ENCODE assay signal across 11 cellular contexts in the genomic region with DNA sequence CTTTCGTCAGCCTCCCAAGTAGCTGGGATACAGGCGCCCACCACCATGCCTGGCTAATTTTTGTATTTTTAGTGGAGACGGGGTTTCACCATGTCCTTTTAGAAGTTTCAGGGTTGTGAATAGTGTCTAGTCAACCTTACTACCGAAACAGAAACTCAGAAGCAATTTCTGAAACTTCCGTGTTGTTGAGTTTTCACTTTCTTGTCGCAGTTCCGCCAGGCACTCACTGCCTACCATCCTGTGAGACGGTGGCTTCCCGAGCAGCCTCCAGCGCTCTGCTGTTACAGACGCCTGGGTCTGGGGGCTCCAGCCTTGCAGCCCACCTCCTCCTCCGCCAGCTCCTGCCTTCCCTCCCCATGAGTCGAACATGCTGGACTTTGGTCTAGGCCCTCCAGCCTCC. TPM values are rescaled to one million over a fixed set of nuclear protein-coding genes. Genes with fewer than 3 reads are reported as not detected.
DNase-seq lines count a peak whose midpoint lies in the region; ATAC-seq, FAIRE-seq and TF ChIP-seq lines count a peak whose summit lies in the region.
"Not testable (repeated sequence)": the region's sequence is repeated elsewhere in the genome, so short reads cannot be mapped to it uniquely, and the experiment has no call there.
"Had no signal": no experiment of that assay in that cellular context is flagged by ENCODE, and none has a peak within 500 bp of the region (broad histone marks: within the 10 kb centered on the region; RNA-seq: fewer than 3 reads in every experiment).

No MANE protein-coding gene starts in this region.

- not testable (repeated sequence) for H3K27me3 ChIP-seq in GM12878 (replicated peaks in 1 of 2; ENCODE audit: control insufficient read depth in 2 of 2, insufficient read depth in 2 of 2, low read length in 1 of 2)

- not testable (repeated sequence) for H3K27ac ChIP-seq in GM12878 (ENCODE audit: control insufficient read depth, insufficient read depth)

- FAIRE-seq in GM19239 (lab: Jason Lieb, UNC) (peak; percentile 95), GM12878 (lab: Jason Lieb, UNC) (peak; percentile 96)

- H2AFZ ChIP-seq in GM12878 (ENCODE audit: control insufficient read depth, low read depth, low read length), result not testable (repeated sequence)

- DNase-seq in GM13976 (ENCODE audit: low spot score) (peak; percentile 79), GM19239 (ENCODE audit: insufficient read length, low spot score) (peak; percentile 86), T-cell (peak in 2 of 34 experiments; percentile 16 to 28), GM12878 (ENCODE audit: low read depth, low spot score) (peak; percentile 30)

- H3K9me3 Mint-ChIP-seq in T-cell; stimulated activated memory B cell treated with anti-CD40 and anti-IgM and Interleukin-4, amounts not matched to agents 10 μg/mL and 1 μg/mL and 100 μg/mL, for 72 hours: not testable (repeated sequence)

- RAD21 ChIA-PET in GM12878 (lab: Charles Lee; ENCODE audit: unreplicated experiment), result not testable (repeated sequence)

- H3K4me1 Mint-ChIP-seq in T-cell, result peaks cover 6 to 11% (median 9%) of the 10 kb centered on the region in 3 donors
- peaks cover 25% of the 10 kb centered on the region for H3K4me1 Mint-ChIP-seq in stimulated activated memory B cell treated with anti-CD40 and anti-IgM and Interleukin-4, amounts not matched to agents 10 μg/mL and 1 μg/mL and 100 μg/mL, for 72 hours

- not testable (repeated sequence) for TF ChIP-seq RAD21 in GM12878 (IDR thresholded peaks at IDR 0.05; ENCODE audit: insufficient read depth, low read depth, low read length)

- intact Hi-C loops in GM12878 (cut with micrococcal nuclease; ENCODE audit: unreplicated experiment), result not testable (repeated sequence)

- not testable (repeated sequence) for TF ChIP-seq CTCF in GM13976 (IDR thresholded peaks at IDR 0.05; ENCODE audit: borderline replicate concordance, control extremely low read depth, extremely low read depth, insufficient read depth, missing control alignments); GM12878 (IDR thresholded peaks at IDR 0.05 in 2 of 3, conservative IDR thresholded peaks at IDR 0.05 in 1 of 3; ENCODE audit: control insufficient read depth in 2 of 3, extremely low read depth in 1 of 3, insufficient read depth in 1 of 3, low read depth in 3 of 3, low read length in 3 of 3)

- H3K4me1 ChIP-seq in GM12878 (ENCODE audit: control insufficient read depth, insufficient read depth, low read length), result not testable (repeated sequence)

- ATAC-seq in GM21619 (IDR thresholded peaks at IDR 0.05; ENCODE audit: unreplicated experiment) (peak; percentile 96), HG03060 (IDR thresholded peaks at IDR 0.05; ENCODE audit: low read depth, unreplicated experiment) (peak; percentile 89), HG03565 (IDR thresholded peaks at IDR 0.05; ENCODE audit: unreplicated experiment) (peak; percentile 91), T-cell (replicated peaks in 1 of 4) (peak; percentile 31 to 71 (median 56)), GM12878 (peak; percentile 100)
- ATAC-seq in stimulated activated memory B cell treated with anti-CD40 and anti-IgM and Interleukin-4, amounts not matched to agents 10 μg/mL and 1 μg/mL and 100 μg/mL, for 72 hours, result peak; percentile 93

- not testable (repeated sequence) for H3K4me3 ChIP-seq in GM12878

- H4K20me1 ChIP-seq in GM12878 (ENCODE audit: control insufficient read depth, insufficient read depth), result not testable (repeated sequence)

- H3K4me3 Mint-ChIP-seq in T-cell, result peak overlapping the region; percentile 39 to 59 (median 55)
- peak overlapping the region; percentile 44 for H3K4me3 Mint-ChIP-seq in stimulated activated memory B cell treated with anti-CD40 and anti-IgM and Interleukin-4, amounts not matched to agents 10 μg/mL and 1 μg/mL and 100 μg/mL, for 72 hours

- BruUV-seq in GM12878 (replicated peaks; lab: Mats Ljungman, UMichigan), result not testable (repeated sequence)

- SMC1A ChIA-PET in GM12878 (lab: Charles Lee; ENCODE audit: uncharacterized antibody, unreplicated experiment), result not testable (repeated sequence)

- WGBS in GM12878 (ENCODE audit: insufficient coverage, insufficient replicate concordance, low lambda C conversion rate, missing lambda C conversion rate), result 1% methylated on average over 13 of the region's 13 CpGs

- not testable (repeated sequence) for H3K79me2 ChIP-seq in GM12878 (ENCODE audit: control insufficient read depth, insufficient read depth, low read length)

- peak overlapping the region; percentile 19; the same call in 1 of the 2 replicates for H3K4me2 ChIP-seq in GM12878 (ENCODE audit: control insufficient read depth, insufficient read depth)

- H3K9ac ChIP-seq in GM12878 (ENCODE audit: control insufficient read depth, insufficient read depth, low read length), result not testable (repeated sequence)

- H3K9me3 ChIP-seq in GM12878 (replicated peaks; ENCODE audit: control insufficient read depth, insufficient read depth, low read length), result not testable (repeated sequence)

- H3K36me3 Mint-ChIP-seq in T-cell; stimulated activated memory B cell treated with anti-CD40 and anti-IgM and Interleukin-4, amounts not matched to agents 10 μg/mL and 1 μg/mL and 100 μg/mL, for 72 hours: not testable (repeated sequence)

- CTCF ChIA-PET in T-cell (lab: Charles Lee), result interaction anchor here in 1 of 2 donors (1.2 kb wide), 1 partner anchor 40 kb away, joined by 3 read pairs; no protein-coding TSS in a partner anchor
- CTCF ChIA-PET in GM12878 (lab: Yijun Ruan, JAX), result interaction anchor here (1.5 kb wide), 1 partner anchor 11 kb away, joined by 4 read pairs; no protein-coding TSS in a partner anchor

- POLR2A ChIA-PET in T-cell (lab: Charles Lee); GM12878 (lab: Charles Lee): not testable (repeated sequence)

- in situ Hi-C loops in GM13976 (cut with MboI; ENCODE audit: low sequenced_read_pairs, unreplicated experiment); GM12878 (cut with MboI): not testable (repeated sequence)

- not testable (repeated sequence) for H3K36me3 ChIP-seq in GM12878 (ENCODE audit: control insufficient read depth in 2 of 2, insufficient read depth in 2 of 2, low read length in 1 of 2)

- TF ChIP-seq EP300 in GM12878 (IDR thresholded peaks at IDR 0.05; ENCODE audit: borderline replicate concordance in 1 of 2, control insufficient read depth in 1 of 2, low read depth in 2 of 2, low read length in 2 of 2), result not testable (repeated sequence)

- not testable (repeated sequence) for TF ChIP-seq POLR2A in GM12878 (IDR thresholded peaks at IDR 0.05; ENCODE audit: low read depth, low read length)

- peak overlapping the region; percentile 71 to 79 for H3K27ac Mint-ChIP-seq in T-cell
- peak overlapping the region; percentile 89 for H3K27ac Mint-ChIP-seq in stimulated activated memory B cell treated with anti-CD40 and anti-IgM and Interleukin-4, amounts not matched to agents 10 μg/mL and 1 μg/mL and 100 μg/mL, for 72 hours

- peaks cover 32 to 33% of the 10 kb centered on the region in 2 donors for H3K27me3 Mint-ChIP-seq in T-cell
- peaks cover 21% of the 10 kb centered on the region for H3K27me3 Mint-ChIP-seq in stimulated activated memory B cell treated with anti-CD40 and anti-IgM and Interleukin-4, amounts not matched to agents 10 μg/mL and 1 μg/mL and 100 μg/mL, for 72 hours

RNA-seq across cellular contexts. Expression of gene KRTAP5-3, which starts 2.3 kb away (rescaled TPM):
- total RNA-seq in T-cell (not detected), GM12878 (2014; rRNA removed) (not detected in 2 replicates), GM12878 (2014; rRNA removed; fragmentation: Illumina TruSeq; extraction: Trizol) (not detected in 2 replicates), GM12878 (2021) (not detected in 2 replicates)
- total RNA-seq in GM12878 (2013; cell fraction: nucleolus; rRNA removed), result not detected in 2 replicates
- not detected for polyA plus RNA-seq in GM12878 (2011; ENCODE audit: low read depth)
- polyA plus RNA-seq in GM12878 (2011; rRNA removed) (not detected in 2 replicates), GM12878 (2014; fragmentation: Illumina TruSeq; extraction: Trizol) (not detected in 2 replicates), GM12878 (2014; fragmentation: Nextera tagmentation; extraction: Ambion mirVana) (not detected), GM12878 (2014; rRNA removed) (not detected in 2 replicates), GM12878 (2016; fragmentation: Nextera tagmentation; extraction: Ambion mirVana) (not detected)
- polyA plus RNA-seq in GM12878 (2011; cell fraction: cytosol; rRNA removed), result not detected in 2 replicates
- polyA plus RNA-seq in GM12878 (2011; cell fraction: nucleus; rRNA removed), result not detected in 2 replicates
- polyA plus RNA-seq in GM12878 (2012), result not detected in 2 replicates
- not detected in 2 replicates for polyA minus RNA-seq in GM12878 (2011; rRNA and poly(A)+ RNA removed)
- polyA minus RNA-seq in GM12878 (2011; cell fraction: cytosol; rRNA and poly(A)+ RNA removed), result not detected in 2 replicates
- polyA minus RNA-seq in GM12878 (2011; cell fraction: nucleus; rRNA and poly(A)+ RNA removed), result not detected in 2 replicates
- total RNA-seq: fibroblast of villous mesenchyme, G401, testis had no signal

RNA-seq across cellular contexts. Expression of gene KRTAP5-2, which starts 7.8 kb away (rescaled TPM):
- total RNA-seq in T-cell (not detected), GM12878 (2014; rRNA removed) (not detected in 2 replicates), GM12878 (2014; rRNA removed; fragmentation: Illumina TruSeq; extraction: Trizol) (not detected in 2 replicates), GM12878 (2021) (not detected in 2 replicates)
- not detected in 2 replicates for total RNA-seq in GM12878 (2013; cell fraction: nucleolus; rRNA removed)
- polyA plus RNA-seq in GM12878 (2011; ENCODE audit: low read depth), result not detected
- polyA plus RNA-seq in GM12878 (2011; rRNA removed) (not detected in 2 replicates), GM12878 (2014; fragmentation: Illumina TruSeq; extraction: Trizol) (not detected in 2 replicates), GM12878 (2014; fragmentation: Nextera tagmentation; extraction: Ambion mirVana) (not detected), GM12878 (2014; rRNA removed) (not detected in 2 replicates), GM12878 (2016; fragmentation: Nextera tagmentation; extraction: Ambion mirVana) (not detected)
- polyA plus RNA-seq in GM12878 (2011; cell fraction: cytosol; rRNA removed), result not detected in 2 replicates
- not detected in 2 replicates for polyA plus RNA-seq in GM12878 (2011; cell fraction: nucleus; rRNA removed)
- polyA plus RNA-seq in GM12878 (2012), result not detected in 2 replicates
- 0.22 TPM in 1 of 2 replicates, not detected in the other for polyA minus RNA-seq in GM12878 (2011; rRNA and poly(A)+ RNA removed)
- polyA minus RNA-seq in GM12878 (2011; cell fraction: cytosol; rRNA and poly(A)+ RNA removed), result not detected in 2 replicates
- not detected in 2 replicates for polyA minus RNA-seq in GM12878 (2011; cell fraction: nucleus; rRNA and poly(A)+ RNA removed)
- total RNA-seq: fibroblast of villous mesenchyme, G401, testis had no signal

RNA-seq across cellular contexts. Expression of gene KRTAP5-4, which starts 16.0 kb away (rescaled TPM):
- total RNA-seq in T-cell (not detected), GM12878 (2014; rRNA removed) (not detected in 2 replicates), GM12878 (2014; rRNA removed; fragmentation: Illumina TruSeq; extraction: Trizol) (not detected in 2 replicates), GM12878 (2021) (not detected in 2 replicates)
- not detected in 2 replicates for total RNA-seq in GM12878 (2013; cell fraction: nucleolus; rRNA removed)
- polyA plus RNA-seq in GM12878 (2011; ENCODE audit: low read depth), result not detected
- polyA plus RNA-seq in GM12878 (2011; rRNA removed) (not detected in 2 replicates), GM12878 (2014; fragmentation: Illumina TruSeq; extraction: Trizol) (not detected in 2 replicates), GM12878 (2014; fragmentation: Nextera tagmentation; extraction: Ambion mirVana) (not detected), GM12878 (2014; rRNA removed) (not detected in 2 replicates), GM12878 (2016; fragmentation: Nextera tagmentation; extraction: Ambion mirVana) (not detected)
- not detected in 2 replicates for polyA plus RNA-seq in GM12878 (2011; cell fraction: cytosol; rRNA removed)
- polyA plus RNA-seq in GM12878 (2011; cell fraction: nucleus; rRNA removed), result not detected in 2 replicates
- polyA plus RNA-seq in GM12878 (2012), result not detected in 2 replicates
- not detected in 2 replicates for polyA minus RNA-seq in GM12878 (2011; rRNA and poly(A)+ RNA removed)
- polyA minus RNA-seq in GM12878 (2011; cell fraction: cytosol; rRNA and poly(A)+ RNA removed), result not detected in 2 replicates
- polyA minus RNA-seq in GM12878 (2011; cell fraction: nucleus; rRNA and poly(A)+ RNA removed), result not detected in 2 replicates
- total RNA-seq: fibroblast of villous mesenchyme, G401, testis had no signal

RNA-seq across cellular contexts. Expression of gene KRTAP5-1, which starts 20.8 kb away (rescaled TPM):
- not detected for total RNA-seq in T-cell
- total RNA-seq in GM12878 (2013; cell fraction: nucleolus; rRNA removed), result not detected in 2 replicates
- total RNA-seq in GM12878 (2014; rRNA removed), result not detected in 2 replicates
- total RNA-seq in GM12878 (2014; rRNA removed; fragmentation: Illumina TruSeq; extraction: Trizol), result not detected in 2 replicates
- total RNA-seq in GM12878 (2021), result not detected in 2 replicates
- polyA plus RNA-seq in GM12878 (2011; ENCODE audit: low read depth), result not detected
- polyA plus RNA-seq in GM12878 (2011; rRNA removed), result not detected in 2 replicates
- not detected in 2 replicates for polyA plus RNA-seq in GM12878 (2011; cell fraction: cytosol; rRNA removed)
- not detected in 2 replicates for polyA plus RNA-seq in GM12878 (2011; cell fraction: nucleus; rRNA removed)
- not detected in 2 replicates for polyA plus RNA-seq in GM12878 (2012)
- not detected in 2 replicates for polyA plus RNA-seq in GM12878 (2014; fragmentation: Illumina TruSeq; extraction: Trizol)
- not detected for polyA plus RNA-seq in GM12878 (2014; fragmentation: Nextera tagmentation; extraction: Ambion mirVana)
- not detected in 2 replicates for polyA plus RNA-seq in GM12878 (2014; rRNA removed)
- polyA plus RNA-seq in GM12878 (2016; fragmentation: Nextera tagmentation; extraction: Ambion mirVana), result not detected
- not detected in 2 replicates for polyA minus RNA-seq in GM12878 (2011; rRNA and poly(A)+ RNA removed)
- not detected in 2 replicates for polyA minus RNA-seq in GM12878 (2011; cell fraction: cytosol; rRNA and poly(A)+ RNA removed)
- polyA minus RNA-seq in GM12878 (2011; cell fraction: nucleus; rRNA and poly(A)+ RNA removed), result not detected in 2 replicates
- total RNA-seq: fibroblast of villous mesenchyme, G401, testis had no signal

RNA-seq across cellular contexts. Expression of gene KRTAP5-5, which starts 23.7 kb away (rescaled TPM):
- total RNA-seq in T-cell (not detected), GM12878 (2014; rRNA removed) (not detected in 2 replicates), GM12878 (2014; rRNA removed; fragmentation: Illumina TruSeq; extraction: Trizol) (not detected in 2 replicates), GM12878 (2021) (not detected in 2 replicates)
- not detected in 2 replicates for total RNA-seq in GM12878 (2013; cell fraction: nucleolus; rRNA removed)
- not detected for polyA plus RNA-seq in GM12878 (2011; ENCODE audit: low read depth)
- polyA plus RNA-seq in GM12878 (2011; rRNA removed) (not detected in 2 replicates), GM12878 (2014; fragmentation: Illumina TruSeq; extraction: Trizol) (not detected in 2 replicates), GM12878 (2014; fragmentation: Nextera tagmentation; extraction: Ambion mirVana) (not detected), GM12878 (2014; rRNA removed) (not detected in 2 replicates), GM12878 (2016; fragmentation: Nextera tagmentation; extraction: Ambion mirVana) (not detected)
- not detected in 2 replicates for polyA plus RNA-seq in GM12878 (2011; cell fraction: cytosol; rRNA removed)
- not detected in 2 replicates for polyA plus RNA-seq in GM12878 (2011; cell fraction: nucleus; rRNA removed)
- not detected in 2 replicates for polyA plus RNA-seq in GM12878 (2012)
- polyA minus RNA-seq in GM12878 (2011; rRNA and poly(A)+ RNA removed), result not detected in 2 replicates
- polyA minus RNA-seq in GM12878 (2011; cell fraction: cytosol; rRNA and poly(A)+ RNA removed), result not detected in 2 replicates
- polyA minus RNA-seq in GM12878 (2011; cell fraction: nucleus; rRNA and poly(A)+ RNA removed), result not detected in 2 replicates
- total RNA-seq: fibroblast of villous mesenchyme, G401, testis had no signal
